Comparison of ENCODE assay signal across 14 cellular contexts in genomic region chrX:150990910-150991309, GRCh38.
"Had no signal": no experiment of that assay in that cellular context is flagged by ENCODE, and none has a peak within 500 bp of the region (broad histone marks: within the 10 kb centered on the region; RNA-seq: fewer than 3 reads in every experiment).

No MANE protein-coding gene starts in this region.

- H3K27me3 ChIP-seq: body of pancreas, neutrophil, right atrium auricular region had no signal

- H3K9me3 ChIP-seq: body of pancreas, neutrophil, right atrium auricular region had no signal

- H3K4me3 ChIP-seq: body of pancreas, right atrium auricular region, smooth muscle cell had no signal

- H3K4me1 ChIP-seq: body of pancreas, right atrium auricular region had no signal

- H3K4me2 ChIP-seq: smooth muscle cell had no signal

- FAIRE-seq: TTC549, urothelium cell line had no signal

- ATAC-seq: activated T-helper 17 cell treated with anti-CD3 and anti-CD28 coated beads, Interleukin-2, amount 50 U/mL, for 72 hours; body of pancreas; left ventricle myocardium superior; naive thymus-derived CD4-positive, alpha-beta T cell had no signal

- H3K27ac ChIP-seq: body of pancreas, neutrophil, right atrium auricular region had no signal

- DNase-seq: activated CD4-positive, alpha-beta T cell treated with anti-CD3 and anti-CD28 coated beads, Interleukin-2, amount 10 ng/mL, durations not matched to agents 7 days and 5 days; activated CD4-positive, CD25-positive, alpha-beta regulatory T cell; activated naive CD4-positive, alpha-beta T cell treated with anti-CD3 and anti-CD28 coated beads for 36 hours; activated T-cell treated with anti-CD3 and anti-CD28 coated beads for 4 hours; erythroblast; left ventricle myocardium superior; naive thymus-derived CD4-positive, alpha-beta T cell had no signal

- H3K36me3 ChIP-seq: neutrophil, right atrium auricular region had no signal
